In the genomic region with DNA sequence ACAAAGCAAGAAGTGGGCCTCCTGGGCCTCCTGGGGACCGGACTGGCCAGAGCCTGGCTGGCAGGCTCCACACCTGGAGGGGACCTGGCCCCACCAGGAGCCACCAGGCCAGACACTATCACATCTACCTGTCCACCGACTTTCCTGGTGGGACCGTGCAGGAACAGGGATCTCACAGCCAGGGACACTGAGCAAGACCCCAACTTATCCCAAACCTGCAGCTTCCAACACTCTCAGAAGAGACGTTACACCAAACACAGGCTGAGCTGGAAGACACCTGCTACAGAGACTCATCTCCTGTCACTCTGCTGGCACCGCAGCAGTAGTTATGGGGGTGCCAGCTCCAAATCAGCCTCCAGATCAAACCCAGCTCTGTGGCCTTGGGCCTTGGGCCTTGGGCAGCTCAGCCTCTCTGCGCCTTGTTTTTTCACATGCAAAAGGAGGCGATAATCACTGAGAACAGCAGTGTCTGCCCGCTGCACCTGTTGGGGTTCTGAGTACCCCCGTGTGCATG, we compare ENCODE assay signal across 24 cellular contexts.
DNase-seq lines count a peak whose midpoint lies in the region; ATAC-seq and TF ChIP-seq lines count a peak whose summit lies in the region.
"Had no signal": no experiment of that assay in that cellular context is flagged by ENCODE, and none has a peak within 500 bp of the region (broad histone marks: within the 10 kb centered on the region; RNA-seq: fewer than 3 reads in every experiment).

No MANE protein-coding gene starts in this region.

- DNase-seq in NT2/D1 (ENCODE audit: low read depth, low spot score) (no peak), caudate nucleus (lab: John Stamatoyannopoulos, UW) (peak in 10 of 61 donors; percentile 9 to 66 (median 40)), neural progenitor cell (ENCODE audit: low spot score) (no peak), body of pancreas (no peak), NCI-H1436 treated with DMSO at 0.1 percent for 48 hours (lab: John Stamatoyannopoulos, UW) (no peak)
- DNase-seq: AML-193; CD8-positive, alpha-beta memory T cell; DMS 273 treated with DMSO at 0.1 percent for 48 hours; DMS79 treated with DMSO at 0.1 percent for 48 hours; HFFc6; NCI-H1436; NCI-H187 treated with DMSO at 0.1 percent for 48 hours; NCI-H2107; NCI-H446; NCI-H524 treated with DMSO at 0.1 percent for 48 hours; NCI-H774; PC-3; SHP77 had no signal

- peaks cover 23% of the 10 kb centered on the region for H3K27me3 Mint-ChIP-seq in neural progenitor cell (ENCODE audit: insufficient read depth, low read depth)

- ATAC-seq in body of pancreas (no peak), HG02938 (IDR thresholded peaks at IDR 0.05; ENCODE audit: unreplicated experiment) (no peak)
- ATAC-seq: PC-3 had no signal

- 43 to 50% methylated on average over 7 to 9 of the region's 9 CpGs for WGBS in body of pancreas, 2 donors

- H3K4me3 ChIP-seq in BLaER1 treated with 17β-estradiol and CSF1 and Interleukin-3, amounts not matched to agents 10 nM and 100 nM = no peak overlapping the region
- H3K4me3 ChIP-seq in NT2/D1 (ENCODE audit: insufficient read length, low read depth) (no peak overlapping the region), neural progenitor cell (no peak overlapping the region), body of pancreas (no peak overlapping the region)
- H3K4me3 ChIP-seq: A549 had no signal

- H3K27me3 ChIP-seq in BLaER1 treated with 17β-estradiol and CSF1 and Interleukin-3, amounts not matched to agents 10 nM and 100 nM = peaks cover 0 to 14% (median 0%) of the 10 kb centered on the region in 11 experiments; a peak in 9 of 22 replicates
- H3K27me3 ChIP-seq in NT2/D1 (ENCODE audit: insufficient read depth, insufficient read length) (peaks cover 62% of the 10 kb centered on the region), neural progenitor cell (peaks cover 4% of the 10 kb centered on the region), body of pancreas (no peaks in the 10 kb centered on the region)

- intact Hi-C loops in body of pancreas (cut with DNase I) = no loop called here

- H3K9me3 Mint-ChIP-seq in neural progenitor cell = peaks cover 12% of the 10 kb centered on the region
- H3K9me3 Mint-ChIP-seq: CD8-positive, alpha-beta memory T cell; HFFc6 had no signal

- no peaks in the 10 kb centered on the region for H3K36me3 Mint-ChIP-seq in neural progenitor cell
- H3K36me3 Mint-ChIP-seq: CD14-positive monocyte; CD8-positive, alpha-beta memory T cell had no signal

- no peak for TF ChIP-seq POLR2A in body of pancreas (IDR thresholded peaks at IDR 0.05)

- H4K20me1 ChIP-seq in BLaER1 treated with 17β-estradiol and CSF1 and Interleukin-3, amounts not matched to agents 10 nM and 100 nM = peaks cover 0 to 19% (median 0%) of the 10 kb centered on the region in 11 experiments; a peak in 6 of 22 replicates
- no peaks in the 10 kb centered on the region for H4K20me1 ChIP-seq in neural progenitor cell (ENCODE audit: low read depth)

- H3K79me2 ChIP-seq in neural progenitor cell (ENCODE audit: low read depth) = no peaks in the 10 kb centered on the region

- peaks cover 37% of the 10 kb centered on the region for H3K4me1 Mint-ChIP-seq in neural progenitor cell
- H3K4me1 Mint-ChIP-seq: CD14-positive monocyte had no signal

- peaks cover 17% of the 10 kb centered on the region for H3F3A ChIP-seq in neural progenitor cell (ENCODE audit: low read depth)

- peak overlapping the region; percentile 39 for H2AFZ ChIP-seq in neural progenitor cell (replicated peaks)

- no peak overlapping the region for H3K9ac ChIP-seq in BLaER1 treated with 17β-estradiol and CSF1 and Interleukin-3, amounts not matched to agents 10 nM and 100 nM
- H3K9ac ChIP-seq in NT2/D1 (ENCODE audit: insufficient read length, low read depth) (peak overlapping the region; percentile 58), neural progenitor cell (no peak overlapping the region)

- no peaks in the 10 kb centered on the region for H3K36me3 ChIP-seq in BLaER1 treated with 17β-estradiol and CSF1 and Interleukin-3, amounts not matched to agents 10 nM and 100 nM
- H3K36me3 ChIP-seq in NT2/D1 (ENCODE audit: insufficient read depth, insufficient read length, low read length) (no peaks in the 10 kb centered on the region), neural progenitor cell (no peaks in the 10 kb centered on the region), body of pancreas (replicated peaks in 1 of 2; ENCODE audit: insufficient read depth in 1 of 2, low read depth in 2 of 2) (no peaks in the 10 kb centered on the region)

- H3K4me3 Mint-ChIP-seq in neural progenitor cell = peak overlapping the region; percentile 41
- H3K4me3 Mint-ChIP-seq: HFFc6 had no signal

- H3K4me2 ChIP-seq in BLaER1 treated with 17β-estradiol and CSF1 and Interleukin-3, amounts not matched to agents 10 nM and 100 nM = peak overlapping the region in 8 of 11 experiments; percentile 45 to 76 (median 66); a peak in 16 of 22 replicates
- peak overlapping the region; percentile 38 for H3K4me2 ChIP-seq in neural progenitor cell
- H3K4me2 ChIP-seq: A549 had no signal

- peaks cover 0 to 57% (median 46%) of the 10 kb centered on the region in 10 experiments; a peak in 19 of 20 replicates for H3K4me1 ChIP-seq in BLaER1 treated with 17β-estradiol and CSF1 and Interleukin-3, amounts not matched to agents 10 nM and 100 nM
- H3K4me1 ChIP-seq in NT2/D1 (ENCODE audit: insufficient read depth, insufficient read length) = peaks cover 36% of the 10 kb centered on the region
- peaks cover 21% of the 10 kb centered on the region for H3K4me1 ChIP-seq in neural progenitor cell
- peaks cover 12% of the 10 kb centered on the region for H3K4me1 ChIP-seq in body of pancreas
- H3K4me1 ChIP-seq: A549 had no signal

- 0 out of 22 replicates have a peak, but pooled peaks cover 0 to 5% (median 0%) of the 10 kb centered on the region in 11 experiments for H3K9me3 ChIP-seq in BLaER1 treated with 17β-estradiol and CSF1 and Interleukin-3, amounts not matched to agents 10 nM and 100 nM (replicated peaks in 1 of 11)
- H3K9me3 ChIP-seq in NT2/D1 (ENCODE audit: insufficient read depth, low read length) = peaks cover 40% of the 10 kb centered on the region
- no peaks in the 10 kb centered on the region for H3K9me3 ChIP-seq in neural progenitor cell (ENCODE audit: low read depth)
- H3K9me3 ChIP-seq in body of pancreas = no peaks in the 10 kb centered on the region
- H3K9me3 ChIP-seq: A549 had no signal

- H3K27ac Mint-ChIP-seq in neural progenitor cell = no peak overlapping the region
- H3K27ac Mint-ChIP-seq: CD14-positive monocyte; CD8-positive, alpha-beta memory T cell; H9; HFFc6 had no signal

- H3K27ac ChIP-seq in BLaER1 treated with 17β-estradiol and CSF1 and Interleukin-3, amounts not matched to agents 10 nM and 100 nM = no peak overlapping the region
- peak overlapping the region; percentile 64 for H3K27ac ChIP-seq in caudate nucleus (ENCODE audit: low read depth, low read length)
- no peak overlapping the region for H3K27ac ChIP-seq in neural progenitor cell
- no peak overlapping the region for H3K27ac ChIP-seq in body of pancreas
- H3K27ac ChIP-seq: A549, HL-60 had no signal

- TF ChIP-seq CTCF in neural progenitor cell (IDR thresholded peaks at IDR 0.05) (no peak), body of pancreas (IDR thresholded peaks at IDR 0.05) (no peak)
